Comparison of ENCODE assay signal across 2 cellular contexts in the genomic region with DNA sequence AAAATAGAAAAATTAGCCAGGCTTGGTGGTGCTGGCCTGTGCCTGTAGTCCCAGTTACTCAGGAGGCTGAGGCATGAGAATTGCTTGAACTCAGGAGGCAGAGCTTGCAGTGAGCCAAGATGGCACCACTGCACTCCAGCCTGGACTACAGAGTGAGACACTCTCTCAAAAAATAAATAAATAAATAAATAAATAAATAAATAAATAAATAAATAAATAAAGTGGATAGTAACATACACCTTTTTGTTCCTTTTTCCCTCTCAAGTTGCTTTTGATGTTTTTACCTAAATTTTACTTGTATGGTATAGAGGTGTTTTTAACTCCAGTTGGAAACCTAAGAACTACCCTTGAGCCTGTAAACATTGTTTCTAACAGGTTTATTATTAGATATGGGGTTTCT. TPM values are rescaled to one million over a fixed set of nuclear protein-coding genes. Genes with fewer than 3 reads are reported as not detected.
"Had no signal": no experiment of that assay in that cellular context is flagged by ENCODE, and none has a peak within 500 bp of the region (broad histone marks: within the 10 kb centered on the region; RNA-seq: fewer than 3 reads in every experiment).

No MANE protein-coding gene starts in this region.

RNA-seq across cellular contexts. Expression of gene PHLDB1, which starts 29.4 kb away (rescaled TPM):
- polyA plus RNA-seq: IgD-negative memory B cell had no signal

RNA-seq across cellular contexts. Expression of gene TTC36, which starts 50.7 kb away (rescaled TPM):
- total RNA-seq: H1 had no signal
- polyA plus RNA-seq: H1 had no signal
